ENCODE assay signal across 8 cellular contexts in the genomic region with DNA sequence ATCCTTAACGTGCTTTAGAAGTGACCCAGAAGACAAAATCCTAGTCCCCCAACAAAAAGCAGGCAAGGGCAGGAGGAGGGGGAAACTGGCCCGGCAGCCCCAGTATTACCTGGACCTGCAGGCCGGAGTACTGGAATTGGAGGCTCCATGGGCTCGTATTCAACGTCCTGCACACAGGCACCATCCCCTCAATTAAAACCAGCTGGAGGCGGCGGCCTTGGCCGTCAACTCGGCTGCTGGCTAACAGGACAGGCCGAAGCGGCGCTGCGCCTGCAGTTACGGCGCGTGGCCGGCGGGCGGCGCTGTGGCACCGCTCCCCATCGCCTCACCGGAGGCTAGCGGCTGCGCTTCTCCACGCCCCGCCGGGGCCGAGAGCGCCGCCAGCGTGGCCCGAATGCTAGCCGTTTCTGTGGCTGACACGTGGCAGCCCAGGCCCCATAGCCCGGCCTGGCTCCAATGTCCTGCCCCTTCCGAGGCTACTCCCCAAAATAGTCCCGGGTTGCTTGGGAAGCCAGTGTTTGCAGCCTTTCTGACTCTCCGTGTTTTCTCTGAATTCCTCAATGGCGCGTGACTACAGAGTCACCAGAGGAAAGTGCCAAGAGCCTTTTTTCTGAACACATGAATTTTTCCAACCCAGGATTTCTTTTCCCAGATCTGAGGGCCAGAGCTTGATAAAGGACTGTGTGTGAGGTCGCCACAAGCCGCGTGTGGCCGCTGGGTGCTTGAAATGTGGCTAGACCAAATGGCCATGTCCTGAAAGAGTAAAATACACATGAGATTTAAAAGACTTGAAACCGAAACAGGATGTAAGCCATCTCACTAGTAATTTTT.
DNase-seq lines count a peak whose midpoint lies in the region; ATAC-seq and TF ChIP-seq lines count a peak whose summit lies in the region.

No MANE protein-coding gene starts in this region.

- TF ChIP-seq CTCF in CD14-positive monocyte (IDR thresholded peaks at IDR 0.05): peak; percentile 100

- intact Hi-C loops in CD14-positive monocyte (cut with micrococcal nuclease): loop anchor here (2.0 to 10.0 kb wide), 5 partner anchors 167 to 659 kb away; a partner anchor contains a TSS

- CTCF ChIA-PET in activated CD4-positive, alpha-beta memory T cell treated with anti-CD3 and anti-CD28 coated beads, Interleukin-2, amount 10 ng/mL, durations not matched to agents 7 days and 5 days (lab: Charles Lee): interaction anchor here (0.7 to 5.6 kb wide), 24 partner anchors 10 to 988 kb away, joined by 3 to 58 read pairs (median 4); a partner anchor contains a TSS

- peaks cover 0 to 5% (median 0%) of the 10 kb centered on the region in 7 donors for H3K9me3 Mint-ChIP-seq in CD14-positive monocyte
- no peaks in the 10 kb centered on the region for H3K9me3 Mint-ChIP-seq in activated CD4-positive, alpha-beta memory T cell treated with anti-CD3 and anti-CD28 coated beads, Interleukin-2, amount 10 ng/mL, durations not matched to agents 7 days and 5 days

- peak overlapping the region; percentile 37 for H3K4me3 ChIP-seq in ectodermal cell (ENCODE audit: insufficient read depth, low read depth, low read length)

- H3K36me3 ChIP-seq in ectodermal cell (ENCODE audit: control insufficient read depth, insufficient read depth, low read length): no peaks in the 10 kb centered on the region

- H3K36me3 Mint-ChIP-seq in CD14-positive monocyte: no peaks in the 10 kb centered on the region
- no peaks in the 10 kb centered on the region for H3K36me3 Mint-ChIP-seq in activated CD4-positive, alpha-beta memory T cell treated with anti-CD3 and anti-CD28 coated beads, Interleukin-2, amount 10 ng/mL, durations not matched to agents 7 days and 5 days (ENCODE audit: low read depth)

- peaks cover 0 to 11% (median 1%) of the 10 kb centered on the region in 3 donors for H3K27me3 Mint-ChIP-seq in CD14-positive monocyte (ENCODE audit: low read depth in 3 of 3)
- H3K27me3 Mint-ChIP-seq in activated CD4-positive, alpha-beta memory T cell treated with anti-CD3 and anti-CD28 coated beads, Interleukin-2, amount 10 ng/mL, durations not matched to agents 7 days and 5 days: peaks cover 13% of the 10 kb centered on the region

- no peaks in the 10 kb centered on the region for H3K9me3 ChIP-seq in ectodermal cell (ENCODE audit: control insufficient read depth, low read length)

- H3K4me3 Mint-ChIP-seq in CD14-positive monocyte: peak overlapping the region; percentile 81 to 91
- peak overlapping the region; percentile 71 for H3K4me3 Mint-ChIP-seq in activated CD4-positive, alpha-beta memory T cell treated with anti-CD3 and anti-CD28 coated beads, Interleukin-2, amount 10 ng/mL, durations not matched to agents 7 days and 5 days

- no peaks in the 10 kb centered on the region for H3K4me1 ChIP-seq in ectodermal cell (ENCODE audit: control insufficient read depth, insufficient read depth, low read length)

- peaks cover 3% of the 10 kb centered on the region for H3K27me3 ChIP-seq in ectodermal cell (ENCODE audit: control insufficient read depth, insufficient read depth, low read length, poor library complexity, severe bottlenecking)

- peak overlapping the region; percentile 66 for H3K27ac ChIP-seq in ectodermal cell (ENCODE audit: insufficient read depth, low read depth, low read length, poor library complexity, severe bottlenecking)

- ATAC-seq in GM19324 (IDR thresholded peaks at IDR 0.05; ENCODE audit: low FRiP score, unreplicated experiment) (peak; percentile 95), HG03460 (IDR thresholded peaks at IDR 0.05; ENCODE audit: unreplicated experiment) (peak; percentile 88)

- WGBS in ectodermal cell, 2 experiments: 6% methylated on average over 46 of the region's 46 CpGs

- POLR2A ChIA-PET in activated CD4-positive, alpha-beta memory T cell treated with anti-CD3 and anti-CD28 coated beads, Interleukin-2, amount 10 ng/mL, durations not matched to agents 7 days and 5 days (lab: Charles Lee): interaction anchor here (1.2 to 2.1 kb wide), 3 partner anchors 169 to 248 kb away, joined by 4 to 6 read pairs (median 5); a partner anchor contains a TSS

- H3K4me1 Mint-ChIP-seq in CD14-positive monocyte: peaks cover 14% of the 10 kb centered on the region
- H3K4me1 Mint-ChIP-seq in activated CD4-positive, alpha-beta memory T cell treated with anti-CD3 and anti-CD28 coated beads, Interleukin-2, amount 10 ng/mL, durations not matched to agents 7 days and 5 days: peaks cover 10% of the 10 kb centered on the region

- H3K27ac Mint-ChIP-seq in CD14-positive monocyte: peak overlapping the region; percentile 86 to 94 (median 90)
- peak overlapping the region; percentile 47 for H3K27ac Mint-ChIP-seq in activated CD4-positive, alpha-beta memory T cell treated with anti-CD3 and anti-CD28 coated beads, Interleukin-2, amount 10 ng/mL, durations not matched to agents 7 days and 5 days

- DNase-seq in CD14-positive monocyte (ENCODE audit: low spot score) (peak; percentile 71), NCI-H748 treated with DMSO at 0.1 percent for 48 hours (lab: John Stamatoyannopoulos, UW) (peak; percentile 30), medulla oblongata (ENCODE audit: extremely low spot score) (peak; percentile 96)
- DNase-seq in activated CD4-positive, alpha-beta memory T cell treated with anti-CD3 and anti-CD28 coated beads, Interleukin-2, amount 10 ng/mL, durations not matched to agents 7 days and 5 days: peak; percentile 81
- DNase-seq in stimulated activated CD4-positive, alpha-beta T cell treated with anti-CD3 and anti-CD28 coated beads, TNF-alpha, amount 100 ng/mL, for 48 hours (ENCODE audit: low read depth in 3 of 3): peak; percentile 63 to 68 (median 67)

Comparison
In these comparisons a context has a peak if more than half of its experiments do, and no peak if none do; other contexts are left out.
1. Peak in every context shown above with its lines: DNase-seq, ATAC-seq, H3K4me3 ChIP-seq and H3K27ac ChIP-seq.
2. DNase-seq: peak in every context shown above with its lines; median percentile 96 in medulla oblongata; 81 in activated CD4-positive, alpha-beta memory T cell treated with anti-CD3 and anti-CD28 coated beads, Interleukin-2, amount 10 ng/mL, durations not matched to agents 7 days and 5 days; 71 in CD14-positive monocyte; 67 in stimulated activated CD4-positive, alpha-beta T cell treated with anti-CD3 and anti-CD28 coated beads, TNF-alpha, amount 100 ng/mL, for 48 hours; 30 in NCI-H748 treated with DMSO at 0.1 percent for 48 hours.